Comparison of ENCODE assay signal across 1 cellular context in the genomic region with DNA sequence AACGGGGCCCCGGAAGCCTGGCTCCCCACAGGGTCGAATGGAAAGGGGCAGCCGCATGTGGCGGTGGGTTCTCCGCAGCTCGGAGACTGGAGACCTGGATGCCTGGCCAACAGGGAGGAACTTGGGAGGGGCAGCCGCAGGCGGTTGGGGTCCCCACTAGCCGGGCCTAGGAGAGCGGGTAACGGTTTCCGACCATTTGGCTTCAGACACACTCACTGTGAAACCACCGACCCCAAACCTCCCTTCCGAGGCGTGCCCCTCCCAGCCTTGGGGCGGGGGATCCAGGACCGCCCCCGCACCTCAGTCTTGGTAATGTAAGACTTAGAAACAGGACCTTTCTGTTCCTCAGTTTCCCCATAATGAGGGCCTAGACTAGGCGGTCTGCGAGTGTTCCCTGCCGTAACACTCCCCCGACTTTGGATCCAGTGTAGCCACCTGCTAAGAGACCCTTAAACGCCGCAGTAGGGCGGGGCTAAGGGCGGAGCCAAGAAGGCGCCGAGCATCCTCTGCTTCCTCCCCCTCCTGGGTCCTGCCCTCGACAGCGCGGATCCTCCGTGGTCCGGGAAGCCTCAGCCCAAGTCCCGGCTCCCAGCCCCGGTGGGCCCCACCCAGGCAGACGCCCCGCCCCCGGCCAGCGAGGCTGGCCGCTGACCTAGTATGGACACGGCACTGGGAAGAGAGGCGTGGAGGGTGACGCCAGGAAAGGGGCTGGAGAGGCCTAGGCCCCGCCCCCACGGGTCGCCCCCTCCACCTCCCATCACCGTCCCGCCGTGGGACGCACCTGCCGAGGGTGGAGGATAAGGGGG.
TF ChIP-seq lines count a peak whose summit lies in the region.

No MANE protein-coding gene starts in this region.

TF ChIP-seq in K562, 482 proteins besides CTCF, POLR2A, EP300 and RAD21 (continued from another document):
- TF ChIP-seq RCOR1 (IDR thresholded peaks at IDR 0.05; ENCODE audit: borderline replicate concordance in 1 of 2, low read depth in 2 of 2, low read length in 2 of 2), result peak in 1 of 2 experiments; percentile 72; a peak in 2 of 4 replicates
- no peak for TF ChIP-seq SP2 (IDR thresholded peaks at IDR 0.05; ENCODE audit: extremely low read depth, low read depth, low read length, poor library complexity, severe bottlenecking)
- TF ChIP-seq ZNF263 (CRISPR knock-in tag; IDR thresholded peaks at IDR 0.05; ENCODE audit: borderline replicate concordance), result peak; percentile 18; the same call in 1 of the 2 replicates
- TF ChIP-seq SMARCE1 (IDR thresholded peaks at IDR 0.05), result 0 out of 2 replicates have a peak, but pooled peaks have one; percentile 13
- TF ChIP-seq JUND (IDR thresholded peaks at IDR 0.05; ENCODE audit: borderline replicate concordance, low read depth, low read length), result 0 out of 2 replicates have a peak, but pooled peaks have one; percentile 14
- no peak for TF ChIP-seq JUND (tag; IDR thresholded peaks at IDR 0.05; ENCODE audit: borderline replicate concordance, low read depth, low read length)
- no peak for TF ChIP-seq SREBF1 (IDR thresholded peaks at IDR 0.05; ENCODE audit: borderline replicate concordance, low read depth, low read length)
- TF ChIP-seq ZEB2 (IDR thresholded peaks at IDR 0.05), result 0 out of 2 replicates have a peak, but pooled peaks have one; percentile 10
- peak; percentile 30; the same call in 1 of the 2 replicates for TF ChIP-seq ZBTB7A (IDR thresholded peaks at IDR 0.05; ENCODE audit: borderline replicate concordance, control insufficient read depth, low read depth, low read length)
- TF ChIP-seq, protein P1, sequence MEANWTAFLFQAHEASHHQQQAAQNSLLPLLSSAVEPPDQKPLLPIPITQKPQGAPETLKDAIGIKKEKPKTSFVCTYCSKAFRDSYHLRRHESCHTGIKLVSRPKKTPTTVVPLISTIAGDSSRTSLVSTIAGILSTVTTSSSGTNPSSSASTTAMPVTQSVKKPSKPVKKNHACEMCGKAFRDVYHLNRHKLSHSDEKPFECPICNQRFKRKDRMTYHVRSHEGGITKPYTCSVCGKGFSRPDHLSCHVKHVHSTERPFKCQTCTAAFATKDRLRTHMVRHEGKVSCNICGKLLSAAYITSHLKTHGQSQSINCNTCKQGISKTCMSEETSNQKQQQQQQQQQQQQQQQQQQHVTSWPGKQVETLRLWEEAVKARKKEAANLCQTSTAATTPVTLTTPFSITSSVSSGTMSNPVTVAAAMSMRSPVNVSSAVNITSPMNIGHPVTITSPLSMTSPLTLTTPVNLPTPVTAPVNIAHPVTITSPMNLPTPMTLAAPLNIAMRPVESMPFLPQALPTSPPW (CRISPR knock-in tag; IDR thresholded peaks at IDR 0.05), result peak; percentile 50
- 0 out of 2 replicates have a peak, but pooled peaks have one; percentile 41 for TF ChIP-seq ZNF431 (CRISPR knock-in tag; IDR thresholded peaks at IDR 0.05)
